ENCODE assay signal across 8 cellular contexts in the genomic region with DNA sequence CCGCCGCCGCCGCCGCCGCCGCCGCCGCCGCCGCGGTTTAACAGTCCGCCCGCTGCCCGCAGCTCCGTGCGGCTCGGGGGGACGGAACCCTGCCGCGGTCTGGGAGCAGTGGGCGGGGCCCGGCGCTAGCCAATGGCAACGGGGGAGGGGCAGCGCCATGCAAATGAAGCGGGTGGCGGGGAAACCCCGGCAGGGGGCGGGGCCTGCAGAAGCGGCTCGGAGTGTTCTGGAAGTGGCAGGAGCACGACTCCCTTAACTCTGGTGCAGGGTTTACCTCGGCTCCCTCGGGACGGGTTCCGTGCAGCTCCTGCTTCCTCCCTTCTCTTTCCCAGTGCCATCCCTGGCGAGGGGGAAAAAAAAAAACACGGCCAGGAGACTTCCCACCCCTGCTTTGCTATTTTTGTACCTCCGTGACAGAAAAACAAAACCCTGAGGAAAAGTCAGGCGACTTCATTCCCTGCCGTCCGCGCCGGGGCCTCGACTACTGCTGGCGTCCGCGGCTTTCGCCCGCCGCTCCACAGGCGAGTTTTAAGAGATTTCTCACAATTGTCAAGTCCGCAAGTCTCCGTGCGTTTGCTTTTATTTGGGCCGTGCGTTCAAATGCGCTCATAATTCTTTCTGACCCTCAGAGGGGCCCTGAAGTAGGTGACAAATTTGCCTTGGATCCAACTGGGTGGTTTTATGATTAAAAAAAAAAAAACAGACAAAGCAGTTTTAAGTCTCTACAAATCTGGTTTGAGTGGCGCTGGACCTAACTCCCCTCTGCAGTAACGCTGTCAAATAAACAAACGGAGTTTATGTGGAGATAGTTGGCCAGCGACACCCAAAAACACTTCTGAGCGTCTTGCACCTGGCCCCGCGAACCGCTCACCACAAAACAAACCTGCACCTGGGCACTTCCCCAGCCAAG. TPM values are rescaled to one million over a fixed set of nuclear protein-coding genes. Genes with fewer than 3 reads are reported as not detected.
A peak's percentile ranks its signal among the peaks of the same experiment; 100 is the strongest.
DNase-seq lines count a peak whose midpoint lies in the region; ATAC-seq and TF ChIP-seq lines count a peak whose summit lies in the region.

A gene with protein sequence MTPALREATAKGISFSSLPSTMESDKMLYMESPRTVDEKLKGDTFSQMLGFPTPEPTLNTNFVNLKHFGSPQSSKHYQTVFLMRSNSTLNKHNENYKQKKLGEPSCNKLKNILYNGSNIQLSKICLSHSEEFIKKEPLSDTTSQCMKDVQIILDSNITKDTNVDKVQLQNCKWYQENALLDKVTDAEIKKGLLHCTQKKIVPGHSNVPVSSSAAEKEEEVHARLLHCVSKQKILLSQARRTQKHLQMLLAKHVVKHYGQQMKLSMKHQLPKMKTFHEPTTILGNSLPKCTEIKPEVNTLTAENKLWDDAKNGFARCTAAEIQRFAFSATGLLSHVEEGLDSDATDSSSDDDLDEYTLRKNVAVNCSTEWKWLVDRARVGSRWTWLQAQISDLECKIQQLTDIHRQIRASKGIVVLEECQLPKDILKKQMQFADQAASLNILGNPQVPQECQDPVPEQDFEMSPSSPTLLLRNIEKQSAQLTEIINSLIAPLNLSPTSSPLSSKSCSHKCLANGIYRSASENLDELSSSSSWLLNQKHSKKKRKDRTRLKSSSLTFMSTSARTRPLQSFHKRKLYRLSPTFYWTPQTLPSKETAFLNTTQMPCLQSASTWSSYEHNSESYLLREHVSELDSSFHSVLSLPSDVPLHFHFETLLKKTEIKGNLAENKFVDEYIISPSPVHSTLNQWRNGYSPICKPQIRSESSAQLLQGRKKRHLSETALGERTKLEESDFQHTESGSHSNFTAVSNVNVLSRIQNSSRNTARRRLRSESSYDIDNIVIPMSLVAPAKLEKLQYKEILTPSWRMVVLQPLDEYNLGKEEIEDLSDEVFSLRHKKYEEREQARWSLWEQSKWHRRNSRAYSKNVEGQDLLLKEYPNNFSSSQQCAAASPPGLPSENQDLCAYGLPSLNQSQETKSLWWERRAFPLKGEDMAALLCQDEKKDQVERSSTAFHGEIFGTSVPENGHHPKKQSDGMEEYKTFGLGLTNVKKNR (minus strand): TSS at position 101 of the 910 bp plus-strand sequence. CDS start 16,827 bp downstream, outside the sequence.

- intact Hi-C loops in aorta (cut with DNase I), result loop anchor here in 1 of 2 donors (5.0 kb wide), 1 partner anchor 51 kb away; no protein-coding TSS in a partner anchor

- H3K4me1 ChIP-seq in hepatocyte (ENCODE audit: insufficient read depth) (peaks cover 12% of the 10 kb centered on the region), aorta (ENCODE audit: control insufficient read depth in 1 of 2, insufficient read depth in 2 of 2, low read length in 2 of 2) (no peaks in the 10 kb centered on the region)

- H3K36me3 ChIP-seq in hepatocyte (replicated peaks; ENCODE audit: insufficient read depth, low read depth), result no peaks in the 10 kb centered on the region
- no peaks in the 10 kb centered on the region for H3K36me3 ChIP-seq in aorta (ENCODE audit: control insufficient read depth in 1 of 2, insufficient read depth in 2 of 2, low read length in 1 of 2)

- in situ Hi-C loops in astrocyte of the cerebellum (cut with HindIII; ENCODE audit: low sequenced_read_pairs), result no loop called here

- TF ChIP-seq CTCF in astrocyte of the cerebellum (IDR thresholded peaks at IDR 0.05; ENCODE audit: low read depth, low read length, missing control alignments), result peak; percentile 2
- no peak for TF ChIP-seq CTCF in hepatocyte (IDR thresholded peaks at IDR 0.05; ENCODE audit: poor library complexity)

- peak; percentile 90 to 92 for DNase-seq in NCI-H1930 (lab: John Stamatoyannopoulos, UW)
- peak; percentile 93 for DNase-seq in T-helper 22 cell (ENCODE audit: low read depth)
- DNase-seq in astrocyte of the cerebellum (ENCODE audit: low read depth), result peak; percentile 90
- peak; percentile 100 for DNase-seq in hepatocyte (ENCODE audit: low spot score)
- peak; percentile 88 for DNase-seq in renal cortical epithelial cell (ENCODE audit: low read depth)
- peak; percentile 99 to 100 for DNase-seq in aorta

- peak within 1 kb of the TSS; percentile 79 for H2AFZ ChIP-seq in hepatocyte

- peak; percentile 78 for ATAC-seq in GM18505 (IDR thresholded peaks at IDR 0.05; ENCODE audit: unreplicated experiment)
- ATAC-seq in HG02973 (IDR thresholded peaks at IDR 0.05; ENCODE audit: unreplicated experiment), result peak; percentile 67
- peak; percentile 95 for ATAC-seq in aorta (ENCODE audit: low FRiP score)

- H3K9me2 ChIP-seq in hepatocyte (replicated peaks; ENCODE audit: insufficient read depth), result no peaks in the 10 kb centered on the region

- TF ChIP-seq POLR2A in GM18505 (IDR thresholded peaks at IDR 0.05; ENCODE audit: borderline replicate concordance, extremely low read depth, insufficient read depth, insufficient read length), result peak; percentile 59

- H3K4me2 ChIP-seq in hepatocyte, result peak within 1 kb of the TSS; percentile 89

- peaks cover 28% of the 10 kb centered on the region for H3K79me2 ChIP-seq in hepatocyte

- peak within 1 kb of the TSS; percentile 66 for H3K4me3 ChIP-seq in astrocyte of the cerebellum (ENCODE audit: low read depth, low read length)
- H3K4me3 ChIP-seq in hepatocyte, result peak within 1 kb of the TSS; percentile 71
- H3K4me3 ChIP-seq in aorta (ENCODE audit: low read length in 2 of 2), result peak within 1 kb of the TSS; percentile 73 to 99

- H3K27ac ChIP-seq in hepatocyte (peak within 1 kb of the TSS; percentile 99), aorta (ENCODE audit: low read depth in 1 of 2, low read length in 2 of 2) (peak within 1 kb of the TSS; percentile 85 to 99)

- WGBS in hepatocyte (ENCODE audit: low lambda C conversion rate, missing lambda C conversion rate), result under 1% methylated on average over 49 of the region's 67 CpGs
- 0% methylated on average over 45 to 67 of the region's 67 CpGs for WGBS in aorta, 2 donors

- no peaks in the 10 kb centered on the region for H3K9me3 ChIP-seq in hepatocyte (ENCODE audit: low read depth)
- no peaks in the 10 kb centered on the region for H3K9me3 ChIP-seq in aorta (ENCODE audit: control insufficient read depth, low read length)

- no peaks in the 10 kb centered on the region for H4K20me1 ChIP-seq in hepatocyte (ENCODE audit: insufficient read depth, poor library complexity, severe bottlenecking)

- H3K27me3 ChIP-seq in hepatocyte (no peaks in the 10 kb centered on the region), aorta (ENCODE audit: control insufficient read depth in 1 of 2, insufficient read depth in 2 of 2, low read length in 1 of 2) (no peaks in the 10 kb centered on the region)

RNA-seq across cellular contexts. Expression of the gene that starts here (rescaled TPM):
- 27.1 and 38.6 TPM in 2 replicates for total RNA-seq in hepatocyte
- polyA plus RNA-seq in hepatocyte, result 4.2 and 4.9 TPM in 2 replicates
- total RNA-seq in renal cortical epithelial cell, result 22.4 and 67.1 TPM in 2 replicates
- total RNA-seq in aorta, result 10 to 100 TPM; 42.4 to 44.1 TPM
- 10 to 100 TPM in 1 of 2 donors, 1 to 10 TPM in 1; 8.1 to 16.5 TPM for polyA plus RNA-seq in aorta

Comparison
In these comparisons a context has a peak if more than half of its experiments do, and no peak if none do; other contexts are left out.
1. Peak in every context shown above with its lines: DNase-seq, ATAC-seq, H3K4me3 ChIP-seq and H3K27ac ChIP-seq.